In the genomic region with DNA sequence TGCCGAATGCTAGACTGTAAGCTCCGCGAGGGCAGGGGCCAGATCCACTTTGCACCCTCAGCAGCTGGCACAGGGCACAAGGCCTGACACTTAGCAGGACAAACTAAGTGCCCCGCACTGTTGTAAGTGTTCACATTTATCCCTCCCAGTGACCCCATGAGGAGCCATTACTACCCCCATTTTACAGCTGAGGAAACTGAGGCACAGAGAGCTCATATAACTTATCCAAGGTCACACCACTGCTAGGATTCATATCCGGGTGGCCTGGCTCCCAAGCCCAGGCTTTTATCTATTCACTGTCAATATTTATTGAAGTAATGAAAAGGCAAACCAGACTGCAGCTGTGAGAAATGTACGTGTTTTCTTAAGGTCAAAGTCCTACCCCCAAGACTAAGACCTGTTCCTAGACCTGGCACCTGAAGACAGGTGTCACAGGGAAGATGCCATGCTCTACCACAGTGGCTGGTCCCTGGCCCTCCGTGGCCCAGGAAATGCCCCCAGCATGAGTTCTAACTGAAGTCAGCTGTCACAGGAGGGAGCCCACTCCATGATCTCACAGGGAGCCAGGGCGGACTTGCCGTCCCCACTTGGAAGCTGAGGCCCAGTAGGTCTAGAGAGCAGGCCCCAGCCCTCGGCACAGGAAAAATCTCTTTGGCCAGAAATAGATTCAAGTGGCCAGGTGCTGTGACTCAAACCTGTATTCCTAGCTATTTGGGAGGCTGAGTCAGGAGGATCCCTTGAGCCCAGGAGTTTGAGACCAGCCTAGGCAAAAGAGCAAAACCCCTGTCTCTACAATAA, we compare ENCODE assay signal across 16 cellular contexts.
DNase-seq lines count a peak whose midpoint lies in the region; ATAC-seq, FAIRE-seq and TF ChIP-seq lines count a peak whose summit lies in the region.
"Had no signal": no experiment of that assay in that cellular context is flagged by ENCODE, and none has a peak within 500 bp of the region (broad histone marks: within the 10 kb centered on the region; RNA-seq: fewer than 3 reads in every experiment).

No MANE protein-coding gene starts in this region.

- TF ChIP-seq CTCF in H9 (conservative IDR thresholded peaks at IDR 0.05) (no peak), K562 (IDR thresholded peaks at IDR 0.05 in 2 of 3, conservative IDR thresholded peaks at IDR 0.05 in 1 of 3; ENCODE audit: insufficient read depth in 2 of 3, low read depth in 1 of 3, low read length in 3 of 3) (no peak), right lobe of liver (IDR thresholded peaks at IDR 0.05) (no peak)

- H3K23me2 ChIP-seq in H9 (ENCODE audit: insufficient read length, low read depth, low read length, poor library complexity, severe bottlenecking), result no peaks in the 10 kb centered on the region

- peaks cover 25 to 29% of the 10 kb centered on the region in 2 experiments for H3K4me1 Mint-ChIP-seq in H9
- H3K4me1 Mint-ChIP-seq in T-helper 2 cell treated with Interferon-gamma antibody and Interleukin-4, amounts not matched to agents 5 μg/mL and 100 μg/mL, for 36 hours (ENCODE audit: low read depth), result no peaks in the 10 kb centered on the region
- H3K4me1 Mint-ChIP-seq: CD4-positive, CD25-positive, alpha-beta regulatory T cell had no signal

- no peak overlapping the region for H2BK5ac ChIP-seq in H9 (ENCODE audit: insufficient read length, low read length)

- H3K4ac ChIP-seq in H9 (ENCODE audit: low read depth, low read length), result no peak overlapping the region

- H3K36me3 Mint-ChIP-seq in H9 (ENCODE audit: insufficient read depth in 1 of 3, low read depth in 3 of 3), result no peaks in the 10 kb centered on the region
- no peaks in the 10 kb centered on the region for H3K36me3 Mint-ChIP-seq in T-helper 2 cell treated with Interferon-gamma antibody and Interleukin-4, amounts not matched to agents 5 μg/mL and 100 μg/mL, for 36 hours (ENCODE audit: low read depth)
- H3K36me3 Mint-ChIP-seq: activated CD4-positive, alpha-beta memory T cell treated with anti-CD3 and anti-CD28 coated beads for 36 hours; CD4-positive, CD25-positive, alpha-beta regulatory T cell; naive thymus-derived CD4-positive, alpha-beta T cell had no signal

- no peaks in the 10 kb centered on the region for H3K27me3 Mint-ChIP-seq in H9 (ENCODE audit: low read depth)
- no peaks in the 10 kb centered on the region for H3K27me3 Mint-ChIP-seq in T-helper 2 cell treated with Interferon-gamma antibody and Interleukin-4, amounts not matched to agents 5 μg/mL and 100 μg/mL, for 36 hours (ENCODE audit: low read depth)
- H3K27me3 Mint-ChIP-seq: activated CD4-positive, alpha-beta memory T cell treated with anti-CD3 and anti-CD28 coated beads for 36 hours; CD4-positive, CD25-positive, alpha-beta regulatory T cell; stimulated activated naive CD8-positive, alpha-beta T cell treated with anti-CD3 and anti-CD28 coated beads, Interleukin-15, amount 100 ng/mL, for 72 hours had no signal

- H3K36me3 ChIP-seq in K562 (ENCODE audit: control insufficient read depth, insufficient read depth, low read length) (no peaks in the 10 kb centered on the region), right lobe of liver (no peaks in the 10 kb centered on the region), skeletal muscle tissue (ENCODE audit: control insufficient read depth in 3 of 3, insufficient read depth in 3 of 3, low read length in 3 of 3) (no peaks in the 10 kb centered on the region)

- H3K9ac ChIP-seq in H9 (ENCODE audit: extremely low read depth, insufficient read length, low read length) (no peak overlapping the region), K562 (ENCODE audit: insufficient read depth in 1 of 2, low read depth in 2 of 2, low read length in 2 of 2) (peak overlapping the region in 1 of 2 experiments; percentile 46; a peak in 1 of 4 replicates), skeletal muscle tissue (ENCODE audit: low read depth in 1 of 3, low read length in 3 of 3) (peak overlapping the region; percentile 28 to 60 (median 40))

- CTCF ChIA-PET in K562 (lab: Yijun Ruan, JAX; ENCODE audit: low intra/inter-chr PET ratio), result no interaction called here

- no peak overlapping the region for H2BK15ac ChIP-seq in H9 (ENCODE audit: low read depth, low read length)

- no peak overlapping the region for H3T11ph ChIP-seq in H9 (ENCODE audit: low read length)

- no peak overlapping the region for H2BK12ac ChIP-seq in H9 (ENCODE audit: insufficient read length, low read depth, low read length)

- H3K79me1 ChIP-seq in H9 (ENCODE audit: insufficient read depth, low read depth, low read length, poor library complexity, severe bottlenecking), result no peaks in the 10 kb centered on the region

- H3K18ac ChIP-seq in H9 (ENCODE audit: insufficient read length, low read depth, low read length), result no peak overlapping the region

- no TSS peak for BruUV-seq in K562 (replicated peaks; lab: Mats Ljungman, UMichigan)

- TF ChIP-seq RAD21 in K562 (CRISPR knock-in tag; conservative IDR thresholded peaks at IDR 0.05 in 1 of 2, IDR thresholded peaks at IDR 0.05 in 1 of 2), result no peak

- H3K79me2 ChIP-seq in H9 (ENCODE audit: insufficient read depth, low read length), result no peaks in the 10 kb centered on the region
- no peaks in the 10 kb centered on the region for H3K79me2 ChIP-seq in K562 (ENCODE audit: control insufficient read depth, insufficient read depth, low read length)

- H3K27ac ChIP-seq in H9 (ENCODE audit: insufficient read length, low read depth, low read length), result no peak overlapping the region
- no peak overlapping the region for H3K27ac ChIP-seq in K562 (ENCODE audit: extremely low read depth, low read depth, low read length)
- peak overlapping the region; percentile 60 to 70 (median 64) for H3K27ac ChIP-seq in right lobe of liver
- peak overlapping the region; percentile 71 for H3K27ac ChIP-seq in skeletal muscle tissue (ENCODE audit: low read depth, low read length)

- no peaks in the 10 kb centered on the region for H3K9me3 ChIP-seq in H9 (ENCODE audit: control insufficient read depth, low read depth, low read length)
- H3K9me3 ChIP-seq in K562 (replicated peaks; ENCODE audit: control insufficient read depth, insufficient read depth, low read depth, low read length), result no peaks in the 10 kb centered on the region
- no peaks in the 10 kb centered on the region for H3K9me3 ChIP-seq in right lobe of liver
- no peaks in the 10 kb centered on the region for H3K9me3 ChIP-seq in skeletal muscle tissue (ENCODE audit: control insufficient read depth in 3 of 3, low read length in 3 of 3)

- no peak overlapping the region for H4K91ac ChIP-seq in H9 (ENCODE audit: insufficient read length, low read depth, low read length)

- no peak overlapping the region for H3K56ac ChIP-seq in H9 (ENCODE audit: insufficient read length, low read depth, low read length)

- in situ Hi-C loops in K562 (cut with MboI), result no loop called here

- no peak overlapping the region for H3K4me3 Mint-ChIP-seq in H9
- no peak overlapping the region for H3K4me3 Mint-ChIP-seq in T-helper 2 cell treated with Interferon-gamma antibody and Interleukin-4, amounts not matched to agents 5 μg/mL and 100 μg/mL, for 36 hours
- H3K4me3 Mint-ChIP-seq: activated CD4-positive, alpha-beta memory T cell treated with anti-CD3 and anti-CD28 coated beads for 36 hours; activated naive CD4-positive, alpha-beta T cell treated with anti-CD3 and anti-CD28 coated beads for 36 hours; CD4-positive, CD25-positive, alpha-beta regulatory T cell; naive thymus-derived CD4-positive, alpha-beta T cell; stimulated activated naive CD8-positive, alpha-beta T cell treated with anti-CD3 and anti-CD28 coated beads, Interleukin-15, amount 100 ng/mL, for 72 hours had no signal

- H2BK20ac ChIP-seq in H9 (ENCODE audit: low read depth, low read length, poor library complexity, severe bottlenecking), result no peak overlapping the region

- H3K4me1 ChIP-seq in H9 (ENCODE audit: insufficient read depth, low read length), result no peaks in the 10 kb centered on the region; the same call in 1 of the 2 replicates
- H3K4me1 ChIP-seq in K562 (replicated peaks in 1 of 2; ENCODE audit: control insufficient read depth in 2 of 2, insufficient read depth in 2 of 2, low read length in 2 of 2), result peaks cover 51 to 69% of the 10 kb centered on the region in 2 experiments
- H3K4me1 ChIP-seq in right lobe of liver, result peaks cover 0 to 4% (median 0%) of the 10 kb centered on the region in 4 donors
- H3K4me1 ChIP-seq in skeletal muscle tissue (ENCODE audit: control insufficient read depth in 3 of 3, insufficient read depth in 3 of 3, low read length in 3 of 3), result peaks cover 60 to 69% (median 64%) of the 10 kb centered on the region in 3 donors

- H4K5ac ChIP-seq in H9 (ENCODE audit: insufficient read length, low read depth, low read length), result no peak overlapping the region

- no peaks in the 10 kb centered on the region for H3K27me3 ChIP-seq in H9 (ENCODE audit: insufficient read depth, low read length)
- no peaks in the 10 kb centered on the region for H3K27me3 ChIP-seq in K562 (ENCODE audit: control insufficient read depth in 2 of 2, insufficient read depth in 2 of 2, low read length in 2 of 2)
- H3K27me3 ChIP-seq in right lobe of liver, result no peaks in the 10 kb centered on the region
- H3K27me3 ChIP-seq in skeletal muscle tissue (ENCODE audit: control insufficient read depth in 3 of 3, insufficient read depth in 3 of 3, low read length in 3 of 3), result no peaks in the 10 kb centered on the region

- no peak overlapping the region for H3K23ac ChIP-seq in H9 (ENCODE audit: insufficient read length, low read depth, low read length)

- TF ChIP-seq POLR2A in K562 (conservative IDR thresholded peaks at IDR 0.05) (no peak), right lobe of liver (IDR thresholded peaks at IDR 0.05) (no peak)

- H3K27ac Mint-ChIP-seq in H9, result peak overlapping the region in 2 of 3 experiments; percentile 61 to 68; a peak in 2 of 7 replicates
- H3K27ac Mint-ChIP-seq in T-helper 2 cell treated with Interferon-gamma antibody and Interleukin-4, amounts not matched to agents 5 μg/mL and 100 μg/mL, for 36 hours, result no peak overlapping the region
- H3K27ac Mint-ChIP-seq: activated CD4-positive, alpha-beta memory T cell treated with anti-CD3 and anti-CD28 coated beads for 36 hours; activated naive CD4-positive, alpha-beta T cell treated with anti-CD3 and anti-CD28 coated beads for 36 hours; CD4-positive, CD25-positive, alpha-beta regulatory T cell; naive thymus-derived CD4-positive, alpha-beta T cell; stimulated activated naive CD8-positive, alpha-beta T cell treated with anti-CD3 and anti-CD28 coated beads, Interleukin-15, amount 100 ng/mL, for 72 hours had no signal

- no peak overlapping the region for H3K4me2 ChIP-seq in H9 (ENCODE audit: insufficient read depth, insufficient read length, low read length)
- H3K4me2 ChIP-seq in K562 (ENCODE audit: insufficient read depth, low read length), result no peak overlapping the region

- ATAC-seq in K562 (no peak), right lobe of liver (no peak), HG03378 (IDR thresholded peaks at IDR 0.05; ENCODE audit: unreplicated experiment) (no peak)
- ATAC-seq: naive thymus-derived CD4-positive, alpha-beta T cell; stimulated activated naive CD8-positive, alpha-beta T cell treated with anti-CD3 and anti-CD28 coated beads, Interleukin-15, amount 100 ng/mL, for 72 hours had no signal

- intact Hi-C loops in K562 (cut with micrococcal nuclease) (loop anchor here (10.0 kb wide), 1 partner anchor 351 kb away; no protein-coding TSS in a partner anchor), right lobe of liver (cut with DNase I) (loop anchor here in 1 of 2 donors (5.0 kb wide), 1 partner anchor 98 kb away; a partner anchor contains a TSS)

- POLR2A ChIA-PET in K562 (lab: Yijun Ruan, JAX), result interaction anchor here (0.6 to 1.5 kb wide), 8 partner anchors 8 to 848 kb away, joined by 3 to 5 read pairs (median 3); no protein-coding TSS in a partner anchor

- no peak overlapping the region for H4K8ac ChIP-seq in H9 (replicated peaks; ENCODE audit: insufficient read length, low read depth, low read length)

- FAIRE-seq in K562 (lab: Jason Lieb, UNC), result no peak

- TF ChIP-seq EP300 in K562 (IDR thresholded peaks at IDR 0.05; ENCODE audit: low read length), result no peak

- no peak overlapping the region for H3K4me3 ChIP-seq in K562
- no peak overlapping the region for H3K4me3 ChIP-seq in right lobe of liver
- H3K4me3 ChIP-seq in skeletal muscle tissue (ENCODE audit: low read length in 3 of 3), result peak overlapping the region in 1 of 3 donors; percentile 49

- no peak overlapping the region for H2AK5ac ChIP-seq in H9 (ENCODE audit: insufficient read length, low read length)

- H2AFZ ChIP-seq in H9 (ENCODE audit: low read length), result no peak overlapping the region
- H2AFZ ChIP-seq in K562 (ENCODE audit: low read depth, low read length), result peak overlapping the region; percentile 23; the same call in 1 of the 2 replicates

- WGBS in H9 (ENCODE audit: extremely low coverage, insufficient read length, low lambda C conversion rate), result no CpG with 5 or more reads among the region's 10 CpGs
- WGBS in K562 (ENCODE audit: insufficient coverage, low coverage, missing lambda C conversion rate), result 70% methylated on average over 9 of the region's 10 CpGs
- WGBS in right lobe of liver (ENCODE audit: insufficient coverage, low coverage, low lambda C conversion rate, missing lambda C conversion rate), result 71% methylated on average over 4 of the region's 10 CpGs

- H3K9me3 Mint-ChIP-seq in H9, result no peaks in the 10 kb centered on the region
- no peaks in the 10 kb centered on the region for H3K9me3 Mint-ChIP-seq in T-helper 2 cell treated with Interferon-gamma antibody and Interleukin-4, amounts not matched to agents 5 μg/mL and 100 μg/mL, for 36 hours
- H3K9me3 Mint-ChIP-seq: activated CD4-positive, alpha-beta memory T cell treated with anti-CD3 and anti-CD28 coated beads for 36 hours; activated naive CD4-positive, alpha-beta T cell treated with anti-CD3 and anti-CD28 coated beads for 36 hours; CD4-positive, CD25-positive, alpha-beta regulatory T cell; naive thymus-derived CD4-positive, alpha-beta T cell; stimulated activated naive CD8-positive, alpha-beta T cell treated with anti-CD3 and anti-CD28 coated beads, Interleukin-15, amount 100 ng/mL, for 72 hours had no signal

- H3K9me1 ChIP-seq in K562 (ENCODE audit: control insufficient read depth, insufficient read depth, low read length), result peaks cover 4% of the 10 kb centered on the region

- DNase-seq in H9 (no peak), K562 (ENCODE audit: extremely low read depth in 1 of 4, low spot score in 3 of 4) (no peak), right lobe of liver (no peak), hepatic stellate cell (ENCODE audit: low spot score) (no peak), cerebellum (ENCODE audit: low spot score) (no peak)
- DNase-seq in T-helper 2 cell treated with Interferon-gamma antibody and Interleukin-4, amounts not matched to agents 5 μg/mL and 100 μg/mL, for 36 hours (ENCODE audit: low spot score), result no peak
- DNase-seq: activated CD4-positive, alpha-beta memory T cell treated with anti-CD3 and anti-CD28 coated beads for 36 hours; activated naive CD4-positive, alpha-beta T cell treated with anti-CD3 and anti-CD28 coated beads for 36 hours; CD4-positive, CD25-positive, alpha-beta regulatory T cell; MM.1S; naive thymus-derived CD4-positive, alpha-beta T cell; NCI-H524 treated with DMSO at 0.1 percent for 48 hours; stimulated activated CD4-positive, alpha-beta T cell treated with anti-CD3 and anti-CD28 coated beads, Interleukin-4, amount 100 ng/mL, for 1 hour; stimulated activated naive CD8-positive, alpha-beta T cell treated with anti-CD3 and anti-CD28 coated beads, Interleukin-15, amount 100 ng/mL, for 72 hours had no signal

- H3K14ac ChIP-seq in H9 (ENCODE audit: insufficient read depth, low read length), result peak overlapping the region; percentile 77; the same call in 1 of the 2 replicates

- H4K20me1 ChIP-seq in H9 (ENCODE audit: control insufficient read depth, insufficient read depth, insufficient read length) (no peaks in the 10 kb centered on the region), K562 (replicated peaks; ENCODE audit: control insufficient read depth, insufficient read depth, low read length) (no peaks in the 10 kb centered on the region)

- H2BK120ac ChIP-seq in H9 (ENCODE audit: low read depth, low read length, poor library complexity, severe bottlenecking), result no peak overlapping the region

Comparison
In these comparisons a context has a peak if more than half of its experiments do, and no peak if none do; other contexts are left out.
1. H3K27ac ChIP-seq: peak in right lobe of liver (3 of 3) and skeletal muscle tissue (single experiment); none in H9 (single experiment) and K562 (single experiment).